1 cellular context compared by ENCODE assay signal in genomic region chr10:14954001-14954770, GRCh38.
TF ChIP-seq lines count a peak whose summit lies in the region.

DCLRE1C (minus strand) TSS chr10:14954096; CDS start chr10:14954010, 86 bp downstream.

TF ChIP-seq in K562, 482 proteins besides CTCF, POLR2A, EP300 and RAD21 (continued from another document and continues in another):
- TF ChIP-seq, protein P1, sequence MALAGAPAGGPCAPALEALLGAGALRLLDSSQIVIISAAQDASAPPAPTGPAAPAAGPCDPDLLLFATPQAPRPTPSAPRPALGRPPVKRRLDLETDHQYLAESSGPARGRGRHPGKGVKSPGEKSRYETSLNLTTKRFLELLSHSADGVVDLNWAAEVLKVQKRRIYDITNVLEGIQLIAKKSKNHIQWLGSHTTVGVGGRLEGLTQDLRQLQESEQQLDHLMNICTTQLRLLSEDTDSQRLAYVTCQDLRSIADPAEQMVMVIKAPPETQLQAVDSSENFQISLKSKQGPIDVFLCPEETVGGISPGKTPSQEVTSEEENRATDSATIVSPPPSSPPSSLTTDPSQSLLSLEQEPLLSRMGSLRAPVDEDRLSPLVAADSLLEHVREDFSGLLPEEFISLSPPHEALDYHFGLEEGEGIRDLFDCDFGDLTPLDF (CRISPR knock-in tag; IDR thresholded peaks at IDR 0.05) = peak; percentile 78; the same call in 1 of the 2 replicates
- TF ChIP-seq ZSCAN29 (IDR thresholded peaks at IDR 0.05) = no peak
- TF ChIP-seq POLR2G (IDR thresholded peaks at IDR 0.05; ENCODE audit: low read depth, low read length) = peak; percentile 98
- TF ChIP-seq, protein P2, sequence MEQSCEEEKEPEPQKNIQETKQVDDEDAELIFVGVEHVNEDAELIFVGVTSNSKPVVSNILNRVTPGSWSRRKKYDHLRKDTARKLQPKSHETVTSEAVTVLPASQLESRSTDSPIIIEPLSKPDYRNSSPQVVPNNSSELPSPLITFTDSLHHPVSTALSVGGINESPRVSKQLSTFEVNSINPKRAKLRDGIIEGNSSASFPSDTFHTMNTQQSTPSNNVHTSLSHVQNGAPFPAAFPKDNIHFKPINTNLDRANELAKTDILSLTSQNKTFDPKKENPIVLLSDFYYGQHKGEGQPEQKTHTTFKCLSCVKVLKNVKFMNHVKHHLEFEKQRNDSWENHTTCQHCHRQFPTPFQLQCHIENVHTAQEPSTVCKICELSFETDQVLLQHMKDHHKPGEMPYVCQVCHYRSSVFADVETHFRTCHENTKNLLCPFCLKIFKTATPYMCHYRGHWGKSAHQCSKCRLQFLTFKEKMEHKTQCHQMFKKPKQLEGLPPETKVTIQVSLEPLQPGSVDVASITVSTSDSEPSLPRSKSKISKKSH (CRISPR knock-in tag; IDR thresholded peaks at IDR 0.05) = no peak
- TF ChIP-seq MYNN (IDR thresholded peaks at IDR 0.05) = no peak
- no peak for TF ChIP-seq MYNN (CRISPR knock-in tag; IDR thresholded peaks at IDR 0.05)
- no peak for TF ChIP-seq KAT2B (IDR thresholded peaks at IDR 0.05; ENCODE audit: low read depth, low read length)
- peak; percentile 87 for TF ChIP-seq E2F5 (CRISPR knock-in tag; IDR thresholded peaks at IDR 0.05)
- no peak for TF ChIP-seq ZBTB7A (IDR thresholded peaks at IDR 0.05; ENCODE audit: borderline replicate concordance, control insufficient read depth, low read depth, low read length)
- TF ChIP-seq ZNF75A (CRISPR knock-in tag; IDR thresholded peaks at IDR 0.05) = no peak
- peak; percentile 84 for TF ChIP-seq POLR2H (tag; IDR thresholded peaks at IDR 0.05; ENCODE audit: low read depth)
- TF ChIP-seq ZNF282 (CRISPR knock-in tag; IDR thresholded peaks at IDR 0.05) = no peak
- TF ChIP-seq ZNF184 (CRISPR knock-in tag; IDR thresholded peaks at IDR 0.05) = no peak
- peak; percentile 94 for TF ChIP-seq ETV5 (CRISPR knock-in tag; IDR thresholded peaks at IDR 0.05; ENCODE audit: low read depth)
- TF ChIP-seq RBFOX2 (IDR thresholded peaks at IDR 0.05; ENCODE audit: low read depth, low read length) = peak; percentile 97
- no peak; the same call in 1 of the 2 replicates for TF ChIP-seq POLR2AphosphoS2 (IDR thresholded peaks at IDR 0.05; ENCODE audit: low read length)
- TF ChIP-seq IFI16 (CRISPR knock-in tag; IDR thresholded peaks at IDR 0.05) = no peak
- peak; percentile 92 for TF ChIP-seq MYBL2 (IDR thresholded peaks at IDR 0.05; ENCODE audit: low read depth)
- no peak for TF ChIP-seq MYBL2 (CRISPR knock-in tag; IDR thresholded peaks at IDR 0.05; ENCODE audit: borderline replicate concordance)
- TF ChIP-seq, protein P3, sequence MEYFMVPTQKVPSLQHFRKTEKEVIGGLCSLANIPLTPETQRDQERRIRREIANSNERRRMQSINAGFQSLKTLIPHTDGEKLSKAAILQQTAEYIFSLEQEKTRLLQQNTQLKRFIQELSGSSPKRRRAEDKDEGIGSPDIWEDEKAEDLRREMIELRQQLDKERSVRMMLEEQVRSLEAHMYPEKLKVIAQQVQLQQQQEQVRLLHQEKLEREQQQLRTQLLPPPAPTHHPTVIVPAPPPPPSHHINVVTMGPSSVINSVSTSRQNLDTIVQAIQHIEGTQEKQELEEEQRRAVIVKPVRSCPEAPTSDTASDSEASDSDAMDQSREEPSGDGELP (CRISPR knock-in tag; IDR thresholded peaks at IDR 0.05; ENCODE audit: borderline replicate concordance) = peak; percentile 93
- no peak for TF ChIP-seq KLF10 (CRISPR knock-in tag; IDR thresholded peaks at IDR 0.05)
- TF ChIP-seq PREB (CRISPR knock-in tag; IDR thresholded peaks at IDR 0.05) = no peak
- TF ChIP-seq ZNF584 (CRISPR knock-in tag; IDR thresholded peaks at IDR 0.05; ENCODE audit: low read depth) = no peak
- TF ChIP-seq STAG1 (CRISPR knock-in tag; IDR thresholded peaks at IDR 0.05; ENCODE audit: borderline replicate concordance) = no peak
- TF ChIP-seq ZNF124 (CRISPR knock-in tag; IDR thresholded peaks at IDR 0.05) = no peak
- no peak for TF ChIP-seq ZNF398 (CRISPR knock-in tag; IDR thresholded peaks at IDR 0.05)
- no peak for TF ChIP-seq ZNF197 (CRISPR knock-in tag; IDR thresholded peaks at IDR 0.05; ENCODE audit: low read depth)
- TF ChIP-seq, protein P4, sequence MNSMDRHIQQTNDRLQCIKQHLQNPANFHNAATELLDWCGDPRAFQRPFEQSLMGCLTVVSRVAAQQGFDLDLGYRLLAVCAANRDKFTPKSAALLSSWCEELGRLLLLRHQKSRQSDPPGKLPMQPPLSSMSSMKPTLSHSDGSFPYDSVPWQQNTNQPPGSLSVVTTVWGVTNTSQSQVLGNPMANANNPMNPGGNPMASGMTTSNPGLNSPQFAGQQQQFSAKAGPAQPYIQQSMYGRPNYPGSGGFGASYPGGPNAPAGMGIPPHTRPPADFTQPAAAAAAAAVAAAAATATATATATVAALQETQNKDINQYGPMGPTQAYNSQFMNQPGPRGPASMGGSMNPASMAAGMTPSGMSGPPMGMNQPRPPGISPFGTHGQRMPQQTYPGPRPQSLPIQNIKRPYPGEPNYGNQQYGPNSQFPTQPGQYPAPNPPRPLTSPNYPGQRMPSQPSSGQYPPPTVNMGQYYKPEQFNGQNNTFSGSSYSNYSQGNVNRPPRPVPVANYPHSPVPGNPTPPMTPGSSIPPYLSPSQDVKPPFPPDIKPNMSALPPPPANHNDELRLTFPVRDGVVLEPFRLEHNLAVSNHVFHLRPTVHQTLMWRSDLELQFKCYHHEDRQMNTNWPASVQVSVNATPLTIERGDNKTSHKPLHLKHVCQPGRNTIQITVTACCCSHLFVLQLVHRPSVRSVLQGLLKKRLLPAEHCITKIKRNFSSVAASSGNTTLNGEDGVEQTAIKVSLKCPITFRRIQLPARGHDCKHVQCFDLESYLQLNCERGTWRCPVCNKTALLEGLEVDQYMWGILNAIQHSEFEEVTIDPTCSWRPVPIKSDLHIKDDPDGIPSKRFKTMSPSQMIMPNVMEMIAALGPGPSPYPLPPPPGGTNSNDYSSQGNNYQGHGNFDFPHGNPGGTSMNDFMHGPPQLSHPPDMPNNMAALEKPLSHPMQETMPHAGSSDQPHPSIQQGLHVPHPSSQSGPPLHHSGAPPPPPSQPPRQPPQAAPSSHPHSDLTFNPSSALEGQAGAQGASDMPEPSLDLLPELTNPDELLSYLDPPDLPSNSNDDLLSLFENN (IDR thresholded peaks at IDR 0.05; ENCODE audit: low read depth in 2 of 2, low read length in 2 of 2) = 0 out of 4 replicates have a peak, but pooled peaks of 1 of the 2 experiments have one; percentile 12
- TF ChIP-seq, protein P5, sequence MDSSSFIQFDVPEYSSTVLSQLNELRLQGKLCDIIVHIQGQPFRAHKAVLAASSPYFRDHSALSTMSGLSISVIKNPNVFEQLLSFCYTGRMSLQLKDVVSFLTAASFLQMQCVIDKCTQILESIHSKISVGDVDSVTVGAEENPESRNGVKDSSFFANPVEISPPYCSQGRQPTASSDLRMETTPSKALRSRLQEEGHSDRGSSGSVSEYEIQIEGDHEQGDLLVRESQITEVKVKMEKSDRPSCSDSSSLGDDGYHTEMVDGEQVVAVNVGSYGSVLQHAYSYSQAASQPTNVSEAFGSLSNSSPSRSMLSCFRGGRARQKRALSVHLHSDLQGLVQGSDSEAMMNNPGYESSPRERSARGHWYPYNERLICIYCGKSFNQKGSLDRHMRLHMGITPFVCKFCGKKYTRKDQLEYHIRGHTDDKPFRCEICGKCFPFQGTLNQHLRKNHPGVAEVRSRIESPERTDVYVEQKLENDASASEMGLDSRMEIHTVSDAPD (CRISPR knock-in tag; IDR thresholded peaks at IDR 0.05) = no peak
- TF ChIP-seq, protein P6, sequence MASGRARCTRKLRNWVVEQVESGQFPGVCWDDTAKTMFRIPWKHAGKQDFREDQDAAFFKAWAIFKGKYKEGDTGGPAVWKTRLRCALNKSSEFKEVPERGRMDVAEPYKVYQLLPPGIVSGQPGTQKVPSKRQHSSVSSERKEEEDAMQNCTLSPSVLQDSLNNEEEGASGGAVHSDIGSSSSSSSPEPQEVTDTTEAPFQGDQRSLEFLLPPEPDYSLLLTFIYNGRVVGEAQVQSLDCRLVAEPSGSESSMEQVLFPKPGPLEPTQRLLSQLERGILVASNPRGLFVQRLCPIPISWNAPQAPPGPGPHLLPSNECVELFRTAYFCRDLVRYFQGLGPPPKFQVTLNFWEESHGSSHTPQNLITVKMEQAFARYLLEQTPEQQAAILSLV (tag; IDR thresholded peaks at IDR 0.05) = no peak
- TF ChIP-seq, protein P7, sequence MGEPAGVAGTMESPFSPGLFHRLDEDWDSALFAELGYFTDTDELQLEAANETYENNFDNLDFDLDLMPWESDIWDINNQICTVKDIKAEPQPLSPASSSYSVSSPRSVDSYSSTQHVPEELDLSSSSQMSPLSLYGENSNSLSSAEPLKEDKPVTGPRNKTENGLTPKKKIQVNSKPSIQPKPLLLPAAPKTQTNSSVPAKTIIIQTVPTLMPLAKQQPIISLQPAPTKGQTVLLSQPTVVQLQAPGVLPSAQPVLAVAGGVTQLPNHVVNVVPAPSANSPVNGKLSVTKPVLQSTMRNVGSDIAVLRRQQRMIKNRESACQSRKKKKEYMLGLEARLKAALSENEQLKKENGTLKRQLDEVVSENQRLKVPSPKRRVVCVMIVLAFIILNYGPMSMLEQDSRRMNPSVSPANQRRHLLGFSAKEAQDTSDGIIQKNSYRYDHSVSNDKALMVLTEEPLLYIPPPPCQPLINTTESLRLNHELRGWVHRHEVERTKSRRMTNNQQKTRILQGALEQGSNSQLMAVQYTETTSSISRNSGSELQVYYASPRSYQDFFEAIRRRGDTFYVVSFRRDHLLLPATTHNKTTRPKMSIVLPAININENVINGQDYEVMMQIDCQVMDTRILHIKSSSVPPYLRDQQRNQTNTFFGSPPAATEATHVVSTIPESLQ (CRISPR knock-in tag; IDR thresholded peaks at IDR 0.05) = peak; percentile 83; the same call in 1 of the 2 replicates
- no peak for TF ChIP-seq BDP1 (IDR thresholded peaks at IDR 0.05; ENCODE audit: insufficient read depth, insufficient read length)
- no peak for TF ChIP-seq JUNB (CRISPR knock-in tag; conservative IDR thresholded peaks at IDR 0.05)
- TF ChIP-seq SIN3B (IDR thresholded peaks at IDR 0.05; ENCODE audit: low read depth) = 0 out of 2 replicates have a peak, but pooled peaks have one; percentile 68
- no peak for TF ChIP-seq TAF15 (IDR thresholded peaks at IDR 0.05; ENCODE audit: low read depth, low read length)
- no peak for TF ChIP-seq ZNF445 (CRISPR knock-in tag; IDR thresholded peaks at IDR 0.05; ENCODE audit: low read depth)
- no peak; the same call in 1 of the 2 replicates for TF ChIP-seq TGIF2 (CRISPR knock-in tag; IDR thresholded peaks at IDR 0.05)
- no peak for TF ChIP-seq PPARD (CRISPR knock-in tag; IDR thresholded peaks at IDR 0.05)
- TF ChIP-seq TAF7 (tag; IDR thresholded peaks at IDR 0.05) = peak; percentile 14; the same call in 1 of the 2 replicates
- TF ChIP-seq NFXL1 (CRISPR knock-in tag; IDR thresholded peaks at IDR 0.05) = no peak
- peak; percentile 71; the same call in 1 of the 2 replicates for TF ChIP-seq ZNF431 (CRISPR knock-in tag; IDR thresholded peaks at IDR 0.05)
- no peak for TF ChIP-seq NR2C1 (IDR thresholded peaks at IDR 0.05)
- TF ChIP-seq NR2C1 (tag; IDR thresholded peaks at IDR 0.05) = peak; percentile 12; the same call in 1 of the 2 replicates
- TF ChIP-seq, protein P8, sequence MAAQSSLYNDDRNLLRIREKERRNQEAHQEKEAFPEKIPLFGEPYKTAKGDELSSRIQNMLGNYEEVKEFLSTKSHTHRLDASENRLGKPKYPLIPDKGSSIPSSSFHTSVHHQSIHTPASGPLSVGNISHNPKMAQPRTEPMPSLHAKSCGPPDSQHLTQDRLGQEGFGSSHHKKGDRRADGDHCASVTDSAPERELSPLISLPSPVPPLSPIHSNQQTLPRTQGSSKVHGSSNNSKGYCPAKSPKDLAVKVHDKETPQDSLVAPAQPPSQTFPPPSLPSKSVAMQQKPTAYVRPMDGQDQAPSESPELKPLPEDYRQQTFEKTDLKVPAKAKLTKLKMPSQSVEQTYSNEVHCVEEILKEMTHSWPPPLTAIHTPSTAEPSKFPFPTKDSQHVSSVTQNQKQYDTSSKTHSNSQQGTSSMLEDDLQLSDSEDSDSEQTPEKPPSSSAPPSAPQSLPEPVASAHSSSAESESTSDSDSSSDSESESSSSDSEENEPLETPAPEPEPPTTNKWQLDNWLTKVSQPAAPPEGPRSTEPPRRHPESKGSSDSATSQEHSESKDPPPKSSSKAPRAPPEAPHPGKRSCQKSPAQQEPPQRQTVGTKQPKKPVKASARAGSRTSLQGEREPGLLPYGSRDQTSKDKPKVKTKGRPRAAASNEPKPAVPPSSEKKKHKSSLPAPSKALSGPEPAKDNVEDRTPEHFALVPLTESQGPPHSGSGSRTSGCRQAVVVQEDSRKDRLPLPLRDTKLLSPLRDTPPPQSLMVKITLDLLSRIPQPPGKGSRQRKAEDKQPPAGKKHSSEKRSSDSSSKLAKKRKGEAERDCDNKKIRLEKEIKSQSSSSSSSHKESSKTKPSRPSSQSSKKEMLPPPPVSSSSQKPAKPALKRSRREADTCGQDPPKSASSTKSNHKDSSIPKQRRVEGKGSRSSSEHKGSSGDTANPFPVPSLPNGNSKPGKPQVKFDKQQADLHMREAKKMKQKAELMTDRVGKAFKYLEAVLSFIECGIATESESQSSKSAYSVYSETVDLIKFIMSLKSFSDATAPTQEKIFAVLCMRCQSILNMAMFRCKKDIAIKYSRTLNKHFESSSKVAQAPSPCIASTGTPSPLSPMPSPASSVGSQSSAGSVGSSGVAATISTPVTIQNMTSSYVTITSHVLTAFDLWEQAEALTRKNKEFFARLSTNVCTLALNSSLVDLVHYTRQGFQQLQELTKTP (IDR thresholded peaks at IDR 0.05; ENCODE audit: low read depth in 1 of 2, partially characterized antibody in 2 of 2) = no peak
- no peak for TF ChIP-seq ZNF830 (CRISPR knock-in tag; IDR thresholded peaks at IDR 0.05)
- TF ChIP-seq ZNF232 (CRISPR knock-in tag; IDR thresholded peaks at IDR 0.05) = peak; percentile 83; the same call in 1 of the 2 replicates
